ENCODE assay signal across 19 cellular contexts in the genomic region with DNA sequence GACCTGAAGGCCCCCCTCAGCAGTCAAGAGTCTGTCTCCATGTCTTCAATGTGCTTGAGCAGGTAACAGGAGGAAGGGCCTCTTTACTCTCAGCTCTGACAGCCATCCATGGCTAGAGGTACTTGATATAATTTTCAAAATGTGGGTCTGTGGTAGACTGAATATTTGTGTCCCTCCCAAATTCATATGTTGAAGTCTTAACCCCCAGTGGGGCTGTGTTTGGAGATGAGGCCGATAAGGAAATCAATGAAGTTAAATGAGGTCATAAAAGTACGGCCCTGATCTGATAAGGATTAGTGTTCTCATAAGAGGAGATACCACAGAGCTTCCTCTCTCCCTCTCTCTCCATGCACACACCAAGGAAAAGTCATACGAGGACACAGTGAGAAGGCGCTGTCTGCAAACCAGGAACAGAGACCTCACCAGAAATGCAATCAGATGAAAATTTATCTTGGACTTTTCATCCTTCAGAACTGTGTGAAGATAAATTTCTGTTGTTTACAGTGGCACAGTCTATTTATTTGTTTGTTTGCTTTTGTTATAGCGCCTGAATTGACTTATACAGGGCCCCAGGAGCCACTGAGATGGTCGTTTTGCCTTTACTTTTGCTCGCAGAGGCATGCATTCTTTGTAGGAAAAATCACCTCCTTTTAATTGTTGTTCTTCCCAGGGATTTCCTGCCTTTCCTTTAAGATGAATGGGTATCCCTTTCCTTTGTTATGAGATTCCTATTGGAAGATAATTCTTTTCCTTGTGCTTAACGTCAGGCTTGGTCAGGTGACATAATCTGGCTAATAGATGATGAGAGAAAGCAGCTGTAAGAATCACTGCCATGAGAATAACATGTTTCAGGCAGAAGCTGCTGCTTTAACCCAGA.
DNase-seq lines count a peak whose midpoint lies in the region; ATAC-seq, FAIRE-seq and TF ChIP-seq lines count a peak whose summit lies in the region.
"Had no signal": no experiment of that assay in that cellular context is flagged by ENCODE, and none has a peak within 500 bp of the region (broad histone marks: within the 10 kb centered on the region; RNA-seq: fewer than 3 reads in every experiment).

No MANE protein-coding gene starts in this region.

- POLR2A ChIA-PET in activated CD4-positive, alpha-beta T cell treated with anti-CD3 and anti-CD28 coated beads, Interleukin-2, amount 10 ng/mL, durations not matched to agents 7 days and 5 days (lab: Charles Lee), result no interaction called here
- POLR2A ChIA-PET in H1 (lab: Charles Lee; ENCODE audit: partially characterized antibody), result interaction anchor here (0.5 kb wide), 1 partner anchor 393 kb away, joined by 4 read pairs; no protein-coding TSS in a partner anchor

- H3K27ac ChIP-seq in SJSA1, result peak overlapping the region; percentile 72
- H3K27ac ChIP-seq in H1 (ENCODE audit: low read depth, low read length), result peak overlapping the region; percentile 27; the same call in 1 of the 2 replicates
- no peak overlapping the region for H3K27ac ChIP-seq in esophagus muscularis mucosa (replicated peaks in 1 of 4)
- H3K27ac ChIP-seq: body of pancreas, right atrium auricular region, suprapubic skin had no signal

- no peak overlapping the region for H2AK5ac ChIP-seq in H1 (ENCODE audit: low read depth, low read length)

- H3K14ac ChIP-seq in H1 (ENCODE audit: insufficient read length), result no peak overlapping the region

- H3K27ac Mint-ChIP-seq in activated CD4-positive, alpha-beta T cell treated with anti-CD3 and anti-CD28 coated beads, Interleukin-2, amount 10 ng/mL, durations not matched to agents 7 days and 5 days, result peak overlapping the region; percentile 21
- peak overlapping the region; percentile 68 for H3K27ac Mint-ChIP-seq in stimulated activated effector memory CD8-positive, alpha-beta T cell treated with anti-CD3 and anti-CD28 coated beads, Interleukin-12 subunit alpha, Interleukin-12 subunit beta, amount 100 ng/mL, for 72 hours
- H3K27ac Mint-ChIP-seq: natural killer cell had no signal

- H4K91ac ChIP-seq in H1 (replicated peaks; ENCODE audit: insufficient read length, low read length), result no peak overlapping the region

- no peak overlapping the region for H4K8ac ChIP-seq in H1 (ENCODE audit: extremely low read depth, insufficient read depth, low read length)

- no peak for DNase-seq in activated CD4-positive, alpha-beta T cell treated with anti-CD3 and anti-CD28 coated beads, Interleukin-2, amount 10 ng/mL, durations not matched to agents 7 days and 5 days
- no peak for DNase-seq in activated CD4-positive, alpha-beta T cell treated with anti-CD3 and anti-CD28 coated beads, Interleukin-2, amount 50 U/mL, for 4 hours
- no peak for DNase-seq in SJSA1 (ENCODE audit: low read depth in 1 of 2, low spot score in 2 of 2)
- DNase-seq in H1 (ENCODE audit: low read depth in 1 of 2, low spot score in 2 of 2), result no peak
- DNase-seq in stimulated activated effector memory CD8-positive, alpha-beta T cell treated with anti-CD3 and anti-CD28 coated beads, Interleukin-12 subunit alpha, Interleukin-12 subunit beta, amount 100 ng/mL, for 72 hours (ENCODE audit: low spot score in 2 of 2), result no peak
- DNase-seq in esophagus muscularis mucosa (ENCODE audit: extremely low spot score), result no peak
- DNase-seq in urothelium cell line (ENCODE audit: low spot score), result no peak
- DNase-seq: activated effector memory CD4-positive, alpha-beta T cell treated with Interleukin-2 at 50 U/mL for 16 hours; body of pancreas; hypothalamus; left lung; natural killer cell; NCI-H2081 treated with DMSO at 0.1 percent for 48 hours; RPMI8226 had no signal

- no peaks in the 10 kb centered on the region for H3K79me1 ChIP-seq in H1 (ENCODE audit: low read depth, low read length)

- H3K56ac ChIP-seq in H1 (replicated peaks; ENCODE audit: insufficient read length, low read depth, low read length), result no peak overlapping the region

- H3K4me1 ChIP-seq in SJSA1 (replicated peaks) (peaks cover 36% of the 10 kb centered on the region), H1 (replicated peaks in 1 of 4; ENCODE audit: control insufficient read depth in 3 of 4, insufficient read depth in 4 of 4, low read length in 3 of 4) (peaks cover 0 to 5% (median 0%) of the 10 kb centered on the region in 4 experiments; a peak in 2 of 7 replicates), esophagus muscularis mucosa (peaks cover 0 to 7% (median 2%) of the 10 kb centered on the region in 4 donors)
- H3K4me1 ChIP-seq: body of pancreas, left lung, right atrium auricular region had no signal

- peaks cover 22% of the 10 kb centered on the region for H3K4me1 Mint-ChIP-seq in activated CD4-positive, alpha-beta T cell treated with anti-CD3 and anti-CD28 coated beads, Interleukin-2, amount 10 ng/mL, durations not matched to agents 7 days and 5 days
- H3K4me1 Mint-ChIP-seq in stimulated activated effector memory CD8-positive, alpha-beta T cell treated with anti-CD3 and anti-CD28 coated beads, Interleukin-12 subunit alpha, Interleukin-12 subunit beta, amount 100 ng/mL, for 72 hours, result peaks cover 9% of the 10 kb centered on the region

- no peaks in the 10 kb centered on the region for H3K23me2 ChIP-seq in H1 (ENCODE audit: low read depth, low read length)

- no peak overlapping the region for H3K23ac ChIP-seq in H1 (ENCODE audit: insufficient read length)

- no peaks in the 10 kb centered on the region for H3K27me3 Mint-ChIP-seq in activated CD4-positive, alpha-beta T cell treated with anti-CD3 and anti-CD28 coated beads, Interleukin-2, amount 10 ng/mL, durations not matched to agents 7 days and 5 days

- H3K4ac ChIP-seq in H1 (replicated peaks; ENCODE audit: insufficient read length, low read depth, low read length), result no peak overlapping the region

- no peak overlapping the region for H3K9ac ChIP-seq in H1 (replicated peaks in 1 of 4; ENCODE audit: extremely low read depth in 1 of 4, low read depth in 3 of 4, low read length in 3 of 4)

- no peaks in the 10 kb centered on the region for H3K9me3 ChIP-seq in SJSA1 (replicated peaks)
- peaks cover 0 to 8% of the 10 kb centered on the region in 2 experiments; a peak in 1 of 4 replicates for H3K9me3 ChIP-seq in H1 (ENCODE audit: insufficient read depth in 2 of 2, low read depth in 1 of 2, low read length in 1 of 2)
- H3K9me3 ChIP-seq in esophagus muscularis mucosa, result no peaks in the 10 kb centered on the region
- H3K9me3 ChIP-seq: body of pancreas, left lung, right atrium auricular region, suprapubic skin had no signal

- no peaks in the 10 kb centered on the region for H4K20me1 ChIP-seq in H1 (replicated peaks in 1 of 2; ENCODE audit: control insufficient read depth in 1 of 2, insufficient read depth in 2 of 2, low read length in 2 of 2)

- H3K4me3 ChIP-seq in SJSA1, result no peak overlapping the region
- no peak overlapping the region for H3K4me3 ChIP-seq in H1 (ENCODE audit: extremely low read depth in 1 of 4, insufficient read depth in 2 of 4, low read depth in 3 of 4, low read length in 4 of 4)
- H3K4me3 ChIP-seq in esophagus muscularis mucosa, result no peak overlapping the region
- H3K4me3 ChIP-seq: body of pancreas, left lung, right atrium auricular region, suprapubic skin had no signal

- H3K9me3 Mint-ChIP-seq in activated CD4-positive, alpha-beta T cell treated with anti-CD3 and anti-CD28 coated beads, Interleukin-2, amount 10 ng/mL, durations not matched to agents 7 days and 5 days, result peaks cover 7% of the 10 kb centered on the region
- no peaks in the 10 kb centered on the region for H3K9me3 Mint-ChIP-seq in stimulated activated effector memory CD8-positive, alpha-beta T cell treated with anti-CD3 and anti-CD28 coated beads, Interleukin-12 subunit alpha, Interleukin-12 subunit beta, amount 100 ng/mL, for 72 hours
- H3K9me3 Mint-ChIP-seq: natural killer cell had no signal

- H2AFZ ChIP-seq in H1 (ENCODE audit: low read length), result peak overlapping the region; percentile 19; the same call in 1 of the 2 replicates

- H2BK20ac ChIP-seq in H1 (ENCODE audit: low read length), result no peak overlapping the region

- H3K79me2 ChIP-seq in H1 (ENCODE audit: control insufficient read depth in 1 of 2, insufficient read depth in 2 of 2, low read length in 2 of 2), result no peaks in the 10 kb centered on the region

- H3K27me3 ChIP-seq in SJSA1 (replicated peaks), result no peaks in the 10 kb centered on the region
- H3K27me3 ChIP-seq in H1 (replicated peaks in 1 of 4; ENCODE audit: control insufficient read depth in 3 of 4, extremely low read depth in 1 of 4, insufficient read depth in 3 of 4, low read length in 3 of 4), result no peaks in the 10 kb centered on the region
- H3K27me3 ChIP-seq in esophagus muscularis mucosa, result no peaks in the 10 kb centered on the region
- H3K27me3 ChIP-seq: body of pancreas, left lung, right atrium auricular region, suprapubic skin had no signal

- no peak overlapping the region; the same call in 1 of the 2 replicates for H2BK12ac ChIP-seq in H1 (ENCODE audit: low read depth, low read length)

- WGBS in H1 (ENCODE audit: extremely low coverage in 1 of 2, insufficient coverage in 1 of 2, insufficient read length in 1 of 2, insufficient replicate concordance in 2 of 2, low coverage in 1 of 2, low lambda C conversion rate in 2 of 2, missing lambda C conversion rate in 1 of 2), 2 experiments, result 58% methylated on average over 8 of the region's 8 CpGs; no CpG with 5 or more reads in 1 of the 2 experiments
- WGBS in esophagus muscularis mucosa, result 77% methylated on average over 8 of the region's 8 CpGs

- no peak for ATAC-seq in stimulated activated effector memory CD8-positive, alpha-beta T cell treated with anti-CD3 and anti-CD28 coated beads, Interleukin-12 subunit alpha, Interleukin-12 subunit beta, amount 100 ng/mL, for 72 hours
- ATAC-seq in GM21381 (IDR thresholded peaks at IDR 0.05; ENCODE audit: unreplicated experiment), result no peak
- ATAC-seq: body of pancreas, left lung had no signal

- TF ChIP-seq RAD21 in H1 (IDR thresholded peaks at IDR 0.05 in 1 of 2, conservative IDR thresholded peaks at IDR 0.05 in 1 of 2; ENCODE audit: low read depth in 2 of 2, low read length in 2 of 2), result no peak

- TF ChIP-seq POLR2A in H1 (IDR thresholded peaks at IDR 0.05; ENCODE audit: control extremely low read depth in 1 of 2, low read depth in 2 of 2, low read length in 2 of 2) (no peak), esophagus muscularis mucosa (IDR thresholded peaks at IDR 0.05; ENCODE audit: low read depth) (no peak)

- peaks cover 4% of the 10 kb centered on the region for H3K36me3 Mint-ChIP-seq in activated CD4-positive, alpha-beta T cell treated with anti-CD3 and anti-CD28 coated beads, Interleukin-2, amount 10 ng/mL, durations not matched to agents 7 days and 5 days (ENCODE audit: low read depth)
- H3K36me3 Mint-ChIP-seq in stimulated activated effector memory CD8-positive, alpha-beta T cell treated with anti-CD3 and anti-CD28 coated beads, Interleukin-12 subunit alpha, Interleukin-12 subunit beta, amount 100 ng/mL, for 72 hours, result no peaks in the 10 kb centered on the region
- H3K36me3 Mint-ChIP-seq: CD14-positive monocyte, natural killer cell had no signal

- CTCF ChIA-PET in activated CD4-positive, alpha-beta T cell treated with anti-CD3 and anti-CD28 coated beads, Interleukin-2, amount 10 ng/mL, durations not matched to agents 7 days and 5 days (lab: Charles Lee), result interaction anchor here (0.7 to 1.1 kb wide), 5 partner anchors 12 to 274 kb away, joined by 3 to 6 read pairs (median 3); no protein-coding TSS in a partner anchor
- CTCF ChIA-PET in H1 (lab: Charles Lee; ENCODE audit: partially characterized antibody), result interaction anchor here (1.4 kb wide), 1 partner anchor 15 kb away, joined by 4 read pairs; no protein-coding TSS in a partner anchor

- TF ChIP-seq EP300 in H1 (IDR thresholded peaks at IDR 0.05; ENCODE audit: borderline replicate concordance in 1 of 2, low read depth in 2 of 2, low read length in 2 of 2), result no peak
- no peak for TF ChIP-seq EP300 in esophagus muscularis mucosa (IDR thresholded peaks at IDR 0.05)

- 0 out of 2 replicates have a peak overlapping the region, but pooled peaks have one; percentile 66 for H2BK5ac ChIP-seq in H1 (ENCODE audit: low read depth, low read length)

- H3K36me3 ChIP-seq in SJSA1 (no peaks in the 10 kb centered on the region), H1 (ENCODE audit: control insufficient read depth in 2 of 4, insufficient read depth in 4 of 4, low read length in 3 of 4) (no peaks in the 10 kb centered on the region), esophagus muscularis mucosa (no peaks in the 10 kb centered on the region)
- H3K36me3 ChIP-seq: left lung, right atrium auricular region, suprapubic skin had no signal

- no peak overlapping the region for H3K4me3 Mint-ChIP-seq in activated CD4-positive, alpha-beta T cell treated with anti-CD3 and anti-CD28 coated beads, Interleukin-2, amount 10 ng/mL, durations not matched to agents 7 days and 5 days
- no peak overlapping the region for H3K4me3 Mint-ChIP-seq in stimulated activated effector memory CD8-positive, alpha-beta T cell treated with anti-CD3 and anti-CD28 coated beads, Interleukin-12 subunit alpha, Interleukin-12 subunit beta, amount 100 ng/mL, for 72 hours
- H3K4me3 Mint-ChIP-seq: CD14-positive monocyte, natural killer cell had no signal

- no peak overlapping the region for H2BK15ac ChIP-seq in H1 (ENCODE audit: low read length)

- FAIRE-seq in H1 (lab: Jason Lieb, UNC) (no peak), urothelium cell line (lab: Jason Lieb, UNC) (no peak)
- FAIRE-seq: G401.6 had no signal

- TF ChIP-seq CTCF in H1 (IDR thresholded peaks at IDR 0.05; ENCODE audit: control extremely low read depth in 1 of 3, insufficient read depth in 1 of 3, low read depth in 1 of 3, low read length in 3 of 3) (no peak), esophagus muscularis mucosa (IDR thresholded peaks at IDR 0.05) (no peak)

- no peak overlapping the region for H4K5ac ChIP-seq in H1 (ENCODE audit: insufficient read length, low read depth, low read length)

- H3K18ac ChIP-seq in H1 (ENCODE audit: extremely low read depth, low read length), result no peak overlapping the region

- no peak overlapping the region for H3K4me2 ChIP-seq in H1 (ENCODE audit: insufficient read depth in 1 of 2, low read depth in 2 of 2, low read length in 2 of 2)

- H2BK120ac ChIP-seq in H1 (replicated peaks; ENCODE audit: low read depth, low read length), result no peak overlapping the region

- intact Hi-C loops in esophagus muscularis mucosa (cut with DNase I), result no loop called here

Comparison
In these comparisons a context has a peak if more than half of its experiments do, and no peak if none do; other contexts are left out.
1. H3K27ac ChIP-seq: peak in SJSA1 (single experiment) and H1 (single experiment); none in esophagus muscularis mucosa (0 of 4).